1 cellular context compared by ENCODE assay signal in genomic region chr4:121176082-121176706, GRCh38.
TF ChIP-seq lines count a peak whose summit lies in the region.

No MANE protein-coding gene starts in this region.

TF ChIP-seq in HepG2, 621 proteins besides CTCF, POLR2A, EP300 and RAD21 (continued from another document):
- peak; percentile 57 for TF ChIP-seq CREB1 (IDR thresholded peaks at IDR 0.05)
- TF ChIP-seq CREB1 (CRISPR knock-in tag; IDR thresholded peaks at IDR 0.05): no peak
- no peak for TF ChIP-seq TP53 (CRISPR knock-in tag; conservative IDR thresholded peaks at IDR 0.05)
- no peak for TF ChIP-seq POGZ (CRISPR knock-in tag; IDR thresholded peaks at IDR 0.05)
